In the genomic region with DNA sequence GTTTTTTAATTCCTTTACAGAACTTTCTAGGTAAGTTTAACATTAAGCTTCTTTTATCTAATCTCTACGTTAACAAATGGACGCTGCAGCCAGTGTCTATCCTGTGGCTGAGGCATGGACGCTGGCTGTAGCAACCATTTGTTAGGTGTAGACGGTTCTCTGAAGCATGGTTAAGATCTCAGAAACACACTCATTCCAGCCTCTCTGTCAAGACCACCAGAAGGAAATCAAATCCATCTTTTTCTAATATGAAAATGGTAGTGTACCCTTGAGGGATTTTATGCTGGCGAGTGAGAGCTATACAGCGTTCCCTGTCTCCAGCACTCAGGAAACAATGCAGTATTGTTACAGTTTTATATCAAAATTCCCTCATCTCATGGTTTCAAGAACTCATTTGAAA, we compare ENCODE assay signal across 34 cellular contexts.
"Had no signal": no experiment of that assay in that cellular context is flagged by ENCODE, and none has a peak within 500 bp of the region (broad histone marks: within the 10 kb centered on the region; RNA-seq: fewer than 3 reads in every experiment).

No MANE protein-coding gene starts in this region.

- H3K9me3 Mint-ChIP-seq: activated CD4-positive, alpha-beta memory T cell treated with anti-CD3 and anti-CD28 coated beads, Interleukin-2, amount 10 ng/mL, durations not matched to agents 7 days and 5 days; activated naive CD4-positive, alpha-beta T cell treated with anti-CD3 and anti-CD28 coated beads, Interleukin-2, amount 10 ng/mL, durations not matched to agents 7 days and 5 days; activated naive CD8-positive, alpha-beta T cell treated with anti-CD3 and anti-CD28 coated beads, Interleukin-2, amount 50 U/mL, for 24 hours had no signal

- H3K27ac Mint-ChIP-seq: activated CD4-positive, alpha-beta memory T cell treated with anti-CD3 and anti-CD28 coated beads, Interleukin-2, amount 10 ng/mL, durations not matched to agents 7 days and 5 days; activated CD8-positive, alpha-beta memory T cell treated with anti-CD3 and anti-CD28 coated beads, Interleukin-2, amount 10 ng/mL, durations not matched to agents 7 days and 5 days; activated naive CD4-positive, alpha-beta T cell treated with anti-CD3 and anti-CD28 coated beads, Interleukin-2, amount 10 ng/mL, durations not matched to agents 7 days and 5 days; activated naive CD8-positive, alpha-beta T cell; activated naive CD8-positive, alpha-beta T cell treated with anti-CD3 and anti-CD28 coated beads, Interleukin-2, amount 50 U/mL, for 24 hours had no signal

- ATAC-seq: activated CD8-positive, alpha-beta memory T cell treated with anti-CD3 and anti-CD28 coated beads, Interleukin-2, amount 10 ng/mL, durations not matched to agents 7 days and 5 days; activated naive CD8-positive, alpha-beta T cell treated with anti-CD3 and anti-CD28 coated beads, Interleukin-2, amount 50 U/mL, for 24 hours; PC-3; Right ventricle myocardium inferior had no signal

- DNase-seq: activated CD4-positive, alpha-beta memory T cell treated with anti-CD3 and anti-CD28 coated beads, Interleukin-2, amount 10 ng/mL, durations not matched to agents 7 days and 5 days; activated CD4-positive, alpha-beta T cell treated with anti-CD3 and anti-CD28 coated beads for 1 hour; activated CD4-positive, alpha-beta T cell treated with anti-CD3 and anti-CD28 coated beads for 48 hours; activated CD4-positive, CD25-positive, alpha-beta regulatory T cell; activated CD8-positive, alpha-beta memory T cell treated with anti-CD3 and anti-CD28 coated beads for 24 hours; activated CD8-positive, alpha-beta memory T cell treated with anti-CD3 and anti-CD28 coated beads, Interleukin-2, amount 10 ng/mL, durations not matched to agents 7 days and 5 days; activated CD8-positive, alpha-beta memory T cell treated with anti-CD3 and anti-CD28 coated beads, Interleukin-2, amount 50 U/mL, for 48 hours; activated effector memory CD4-positive, alpha-beta T cell treated with Interleukin-2 at 50 U/mL for 16 hours; activated naive CD4-positive, alpha-beta T cell treated with anti-CD3 and anti-CD28 coated beads, Interleukin-2, amount 10 ng/mL, durations not matched to agents 7 days and 5 days; activated naive CD8-positive, alpha-beta T cell treated with anti-CD3 and anti-CD28 coated beads, Interleukin-2, amount 50 U/mL, for 24 hours; activated T-cell treated with anti-CD3 and anti-CD28 coated beads, Interleukin-2, amount 50 U/mL, for 48 hours; aorta; brain microvascular endothelial cell; Karpas-422; KBM-7; NCI-H1048; NCI-H1105 treated with DMSO at 0.1 percent for 48 hours; NCI-H1436; NCI-H1694; NCI-H1930; NCI-H2081 treated with DMSO at 0.1 percent for 48 hours; NCI-H226; NCI-H524 treated with DMSO at 0.1 percent for 48 hours; NK-92 treated with Interleukin-12 subunit alpha and Interleukin-12 subunit beta, amount 100 ng/mL, for 24 hours; PC-3; Peyer's patch; SW 1271; T-helper 1 cell; T-helper 2 cell; T-helper 9 cell had no signal

- H3K27ac ChIP-seq: brain microvascular endothelial cell, Peyer's patch, RWPE1, VCaP had no signal

- H3K27me3 Mint-ChIP-seq: activated CD4-positive, alpha-beta memory T cell treated with anti-CD3 and anti-CD28 coated beads, Interleukin-2, amount 10 ng/mL, durations not matched to agents 7 days and 5 days; activated CD8-positive, alpha-beta memory T cell treated with anti-CD3 and anti-CD28 coated beads, Interleukin-2, amount 10 ng/mL, durations not matched to agents 7 days and 5 days; activated naive CD4-positive, alpha-beta T cell treated with anti-CD3 and anti-CD28 coated beads, Interleukin-2, amount 10 ng/mL, durations not matched to agents 7 days and 5 days; activated naive CD8-positive, alpha-beta T cell; activated naive CD8-positive, alpha-beta T cell treated with anti-CD3 and anti-CD28 coated beads, Interleukin-2, amount 50 U/mL, for 24 hours had no signal

- H3K4me3 Mint-ChIP-seq: activated CD4-positive, alpha-beta memory T cell treated with anti-CD3 and anti-CD28 coated beads, Interleukin-2, amount 10 ng/mL, durations not matched to agents 7 days and 5 days; activated CD8-positive, alpha-beta memory T cell treated with anti-CD3 and anti-CD28 coated beads, Interleukin-2, amount 10 ng/mL, durations not matched to agents 7 days and 5 days; activated naive CD4-positive, alpha-beta T cell treated with anti-CD3 and anti-CD28 coated beads, Interleukin-2, amount 10 ng/mL, durations not matched to agents 7 days and 5 days; activated naive CD8-positive, alpha-beta T cell; activated naive CD8-positive, alpha-beta T cell treated with anti-CD3 and anti-CD28 coated beads, Interleukin-2, amount 50 U/mL, for 24 hours had no signal
